ENCODE assay signal across 14 cellular contexts in genomic region chr11:114782650-114783310, GRCh38.
DNase-seq lines count a peak whose midpoint lies in the region; ATAC-seq and TF ChIP-seq lines count a peak whose summit lies in the region.
"Had no signal": no experiment of that assay in that cellular context is flagged by ENCODE, and none has a peak within 500 bp of the region (broad histone marks: within the 10 kb centered on the region; RNA-seq: fewer than 3 reads in every experiment).

No MANE protein-coding gene starts in this region.

- no peaks in the 10 kb centered on the region for H3K36me3 Mint-ChIP-seq in Caco-2 (ENCODE audit: insufficient read depth, unreplicated experiment)
- H3K36me3 Mint-ChIP-seq in natural killer cell: no peaks in the 10 kb centered on the region
- H3K36me3 Mint-ChIP-seq: CD8-positive, alpha-beta memory T cell had no signal

- ATAC-seq in natural killer cell: no peak
- ATAC-seq: HCT116 had no signal

- H3K4me1 ChIP-seq in Caco-2 (peaks cover 28% of the 10 kb centered on the region), spleen (no peaks in the 10 kb centered on the region)

- TF ChIP-seq CTCF in Caco-2 (IDR thresholded peaks at IDR 0.05; ENCODE audit: insufficient read depth in 1 of 2, low read depth in 1 of 2, low read length in 1 of 2, severe bottlenecking in 1 of 2, unreplicated experiment in 1 of 2) (no peak), natural killer cell (IDR thresholded peaks at IDR 0.05) (no peak), spleen (IDR thresholded peaks at IDR 0.05 in 8 of 11, conservative IDR thresholded peaks at IDR 0.05 in 3 of 11) (no peak)

- no peak for TF ChIP-seq POLR2A in spleen (IDR thresholded peaks at IDR 0.05)

- H3K27ac Mint-ChIP-seq in Caco-2 (ENCODE audit: unreplicated experiment): peak overlapping the region; percentile 5
- no peak overlapping the region for H3K27ac Mint-ChIP-seq in natural killer cell
- H3K27ac Mint-ChIP-seq: CD8-positive, alpha-beta memory T cell had no signal

- H3K36me3 ChIP-seq in Caco-2 (ENCODE audit: control insufficient read depth, insufficient read depth, low read length): no peaks in the 10 kb centered on the region
- H3K36me3 ChIP-seq in KOPT-K1 (ENCODE audit: insufficient read depth, low read length): no peaks in the 10 kb centered on the region
- no peaks in the 10 kb centered on the region for H3K36me3 ChIP-seq in spleen
- H3K36me3 ChIP-seq: BLaER1 had no signal

- BruUV-seq in Caco-2 (replicated peaks; lab: Mats Ljungman, UMichigan): no TSS peak

- H3K4me3 ChIP-seq in Caco-2 (ENCODE audit: low read depth, low read length): no peak overlapping the region
- no peak overlapping the region for H3K4me3 ChIP-seq in spleen
- H3K4me3 ChIP-seq: BLaER1, GM23248 had no signal

- no peak overlapping the region for H3K4me3 Mint-ChIP-seq in Caco-2 (ENCODE audit: unreplicated experiment)
- no peak overlapping the region for H3K4me3 Mint-ChIP-seq in natural killer cell
- H3K4me3 Mint-ChIP-seq: CD8-positive, alpha-beta memory T cell had no signal

- intact Hi-C loops in Caco-2 (cut with micrococcal nuclease; ENCODE audit: unreplicated experiment) (loop anchor here (5.0 kb wide), 1 partner anchor 720 kb away; the partner anchor contains the start of gene CADM1), natural killer cell (cut with micrococcal nuclease) (no loop called here), spleen (cut with DNase I; ENCODE audit: low total_unique reads) (no loop called here)

- H3K27me3 Mint-ChIP-seq in Caco-2 (ENCODE audit: insufficient read depth, unreplicated experiment) (no peaks in the 10 kb centered on the region), natural killer cell (ENCODE audit: low read depth in 2 of 2) (no peaks in the 10 kb centered on the region)

- H3K27me3 ChIP-seq in Caco-2 (replicated peaks; ENCODE audit: control insufficient read depth, insufficient read depth, low read length): no peaks in the 10 kb centered on the region
- peaks cover 0 to 8% (median 0%) of the 10 kb centered on the region in 7 donors for H3K27me3 ChIP-seq in spleen (replicated peaks in 1 of 7)
- H3K27me3 ChIP-seq: BLaER1 had no signal

- H3K9me3 ChIP-seq in Caco-2 (0 out of 2 replicates have a peak, but pooled peaks cover 5% of the 10 kb centered on the region), KOPT-K1 (ENCODE audit: insufficient read depth, low read length, poor library complexity, severe bottlenecking) (no peaks in the 10 kb centered on the region), spleen (no peaks in the 10 kb centered on the region)
- H3K9me3 ChIP-seq: BLaER1 had no signal

- POLR2A ChIA-PET in Caco-2 (lab: Charles Lee): no interaction called here

- H3K4me1 Mint-ChIP-seq in Caco-2 (ENCODE audit: low read depth, unreplicated experiment): peaks cover 30% of the 10 kb centered on the region
- no peaks in the 10 kb centered on the region for H3K4me1 Mint-ChIP-seq in natural killer cell
- H3K4me1 Mint-ChIP-seq: CD8-positive, alpha-beta memory T cell had no signal

- CTCF ChIA-PET in Caco-2 (lab: Charles Lee): interaction anchor here (2.0 to 2.7 kb wide), 2 partner anchors 8 to 44 kb away, joined by 7 to 13 read pairs; no protein-coding TSS in a partner anchor

- 76 to 81% (median 79%) methylated on average over 13 of the region's 13 CpGs for WGBS in spleen, 5 donors

- H3K27ac ChIP-seq in KOPT-K1 (ENCODE audit: low read depth, low read length, poor library complexity, severe bottlenecking) (peak overlapping the region; percentile 16), spleen (no peak overlapping the region)
- H3K27ac ChIP-seq: BLaER1, GM23248 had no signal

- peak; percentile 53 to 68 for DNase-seq in Caco-2
- DNase-seq in NCI-H2107 treated with DMSO at 0.1 percent for 48 hours (lab: John Stamatoyannopoulos, UW; ENCODE audit: unreplicated experiment): peak; percentile 34
- peak; percentile 20 for DNase-seq in left kidney (ENCODE audit: low read depth, low spot score)
- DNase-seq in natural killer cell: no peak
- DNase-seq in spleen: no peak
- no peak for DNase-seq in Kasumi-1 (lab: John Stamatoyannopoulos, UW)
- DNase-seq: 8988T; AML-193; CD8-positive, alpha-beta memory T cell; DMS53; GM23248 had no signal

- no peaks in the 10 kb centered on the region for H3K9me3 Mint-ChIP-seq in Caco-2 (ENCODE audit: unreplicated experiment)
- H3K9me3 Mint-ChIP-seq in natural killer cell: no peaks in the 10 kb centered on the region

Comparison
In these comparisons a context has a peak if more than half of its experiments do, and no peak if none do; other contexts are left out.
1. DNase-seq: peak in Caco-2 (2 of 2), NCI-H2107 treated with DMSO at 0.1 percent for 48 hours (single experiment) and left kidney (single experiment); none in natural killer cell (single experiment), spleen (single experiment) and Kasumi-1 (0 of 2).